19 cellular contexts compared by ENCODE assay signal in genomic region chr17:27991594-27991993, GRCh38. TPM values are rescaled to one million over a fixed set of nuclear protein-coding genes. Genes with fewer than 3 reads are reported as not detected.
DNase-seq lines count a peak whose midpoint lies in the region; FAIRE-seq and TF ChIP-seq lines count a peak whose summit lies in the region.
"Had no signal": no experiment of that assay in that cellular context is flagged by ENCODE, and none has a peak within 500 bp of the region (broad histone marks: within the 10 kb centered on the region; RNA-seq: fewer than 3 reads in every experiment).

No MANE protein-coding gene starts in this region.

- TF ChIP-seq CTCF in endothelial cell of umbilical vein (IDR thresholded peaks at IDR 0.05; ENCODE audit: extremely low read depth in 1 of 2, insufficient read depth in 1 of 2, low read depth in 1 of 2, low read length in 2 of 2): no peak

- no peak for FAIRE-seq in endothelial cell of umbilical vein (lab: Jason Lieb, UNC)
- FAIRE-seq: GM12878 had no signal

- H3K79me2 ChIP-seq in endothelial cell of umbilical vein (ENCODE audit: control insufficient read depth, insufficient read depth, low read length): no peaks in the 10 kb centered on the region

- no peaks in the 10 kb centered on the region for H4K20me1 ChIP-seq in endothelial cell of umbilical vein (replicated peaks; ENCODE audit: control insufficient read depth, extremely low read depth, insufficient read depth, low read length)
- H4K20me1 ChIP-seq: BLaER1 had no signal

- no peaks in the 10 kb centered on the region for H3K27me3 ChIP-seq in endothelial cell of umbilical vein (ENCODE audit: control insufficient read depth in 2 of 2, insufficient read depth in 2 of 2, low read length in 2 of 2)
- H3K27me3 ChIP-seq: BLaER1 had no signal

- dilution Hi-C loops in endothelial cell of umbilical vein (cut with MboI; ENCODE audit: extremely low pct_ligation_motif_present, low sequenced_read_pairs): no loop called here

- BruUV-seq in endothelial cell of umbilical vein (replicated peaks; lab: Mats Ljungman, UMichigan): no TSS peak

- no peaks in the 10 kb centered on the region for H3K4me1 Mint-ChIP-seq in activated T-helper 1 cell treated with anti-CD3 and anti-CD28 coated beads, Interleukin-12 subunit alpha, Interleukin-12 subunit beta, Interleukin-2, Interleukin-4 antibody, amounts not matched to agents 30 ng/mL and 10 ng/mL and 1 ng/mL, durations not matched to agents 14 hours and 24 hours and 36 hours (ENCODE audit: low read depth)
- H3K4me1 Mint-ChIP-seq: CD14-positive monocyte; CD4-positive, alpha-beta memory T cell had no signal

- no peak overlapping the region for H3K4me3 Mint-ChIP-seq in activated T-helper 1 cell treated with anti-CD3 and anti-CD28 coated beads, Interleukin-12 subunit alpha, Interleukin-12 subunit beta, Interleukin-2, Interleukin-4 antibody, amounts not matched to agents 30 ng/mL and 10 ng/mL and 1 ng/mL, durations not matched to agents 14 hours and 24 hours and 36 hours
- H3K4me3 Mint-ChIP-seq: CD14-positive monocyte; CD4-positive, alpha-beta memory T cell had no signal

- H3K4me1 ChIP-seq in endothelial cell of umbilical vein (ENCODE audit: control insufficient read depth, extremely low read depth, insufficient read depth, low read length): peaks cover 26% of the 10 kb centered on the region
- H3K4me1 ChIP-seq: BLaER1 had no signal

- no peak for TF ChIP-seq POLR2A in endothelial cell of umbilical vein (IDR thresholded peaks at IDR 0.05; ENCODE audit: low read depth, low read length)

- H3K36me3 ChIP-seq in endothelial cell of umbilical vein (ENCODE audit: control insufficient read depth in 2 of 2, extremely low read depth in 1 of 2, insufficient read depth in 2 of 2, low read length in 2 of 2): no peaks in the 10 kb centered on the region
- H3K36me3 ChIP-seq: BLaER1, HAP-1 had no signal

- H3K4me2 ChIP-seq in endothelial cell of umbilical vein (ENCODE audit: insufficient read depth, low read length): no peak overlapping the region
- H3K4me2 ChIP-seq: BLaER1 had no signal

- intact Hi-C loops in endothelial cell of umbilical vein (cut with micrococcal nuclease): no loop called here
- intact Hi-C loops in activated T-helper 1 cell treated with anti-CD3 and anti-CD28 coated beads, Interleukin-12 subunit alpha, Interleukin-12 subunit beta, Interleukin-2, Interleukin-4 antibody, amounts not matched to agents 30 ng/mL and 10 ng/mL and 1 ng/mL, durations not matched to agents 14 hours and 24 hours and 36 hours (cut with micrococcal nuclease): no loop called here

- no peak overlapping the region for H2AFZ ChIP-seq in endothelial cell of umbilical vein (ENCODE audit: low read depth, low read length)
- H2AFZ ChIP-seq: GM23248 had no signal

- DNase-seq in COLO829 (ENCODE audit: low spot score): peak; percentile 36
- peak; percentile 26 for DNase-seq in endothelial cell of umbilical vein (ENCODE audit: low read depth, low spot score)
- no peak for DNase-seq in substantia nigra (lab: John Stamatoyannopoulos, UW)
- DNase-seq in NCI-H446 (lab: John Stamatoyannopoulos, UW): no peak
- no peak for DNase-seq in NCI-H748 (lab: John Stamatoyannopoulos, UW; ENCODE audit: unreplicated experiment)
- no peak for DNase-seq in activated T-helper 1 cell treated with anti-CD3 and anti-CD28 coated beads, Interleukin-12 subunit alpha, Interleukin-12 subunit beta, Interleukin-2, Interleukin-4 antibody, amounts not matched to agents 30 ng/mL and 10 ng/mL and 1 ng/mL, durations not matched to agents 14 hours and 24 hours and 36 hours (ENCODE audit: low spot score)
- DNase-seq in NCI-H2196 (lab: John Stamatoyannopoulos, UW; ENCODE audit: unreplicated experiment): no peak
- DNase-seq: 8988T; CD4-positive, alpha-beta memory T cell; DMS 273 treated with DMSO at 0.1 percent for 48 hours; DMS53; DND-41; EL; GM23248 had no signal

- no peak overlapping the region for H3K27ac Mint-ChIP-seq in activated T-helper 1 cell treated with anti-CD3 and anti-CD28 coated beads, Interleukin-12 subunit alpha, Interleukin-12 subunit beta, Interleukin-2, Interleukin-4 antibody, amounts not matched to agents 30 ng/mL and 10 ng/mL and 1 ng/mL, durations not matched to agents 14 hours and 24 hours and 36 hours
- H3K27ac Mint-ChIP-seq: CD14-positive monocyte; CD4-positive, alpha-beta memory T cell had no signal

- no peaks in the 10 kb centered on the region for H3K36me3 Mint-ChIP-seq in activated T-helper 1 cell treated with anti-CD3 and anti-CD28 coated beads, Interleukin-12 subunit alpha, Interleukin-12 subunit beta, Interleukin-2, Interleukin-4 antibody, amounts not matched to agents 30 ng/mL and 10 ng/mL and 1 ng/mL, durations not matched to agents 14 hours and 24 hours and 36 hours (ENCODE audit: low read depth)
- H3K36me3 Mint-ChIP-seq: CD14-positive monocyte; CD4-positive, alpha-beta memory T cell had no signal

- POLR2A ChIA-PET in endothelial cell of umbilical vein (lab: Charles Lee): no interaction called here

- H3K9me3 ChIP-seq in endothelial cell of umbilical vein (replicated peaks; ENCODE audit: control insufficient read depth, insufficient read depth, low read length): no peaks in the 10 kb centered on the region
- H3K9me3 ChIP-seq: BLaER1, HAP-1 had no signal

- peaks cover 14% of the 10 kb centered on the region for H3K27me3 Mint-ChIP-seq in activated T-helper 1 cell treated with anti-CD3 and anti-CD28 coated beads, Interleukin-12 subunit alpha, Interleukin-12 subunit beta, Interleukin-2, Interleukin-4 antibody, amounts not matched to agents 30 ng/mL and 10 ng/mL and 1 ng/mL, durations not matched to agents 14 hours and 24 hours and 36 hours (ENCODE audit: insufficient read depth)

- no peaks in the 10 kb centered on the region for H3K9me3 Mint-ChIP-seq in activated T-helper 1 cell treated with anti-CD3 and anti-CD28 coated beads, Interleukin-12 subunit alpha, Interleukin-12 subunit beta, Interleukin-2, Interleukin-4 antibody, amounts not matched to agents 30 ng/mL and 10 ng/mL and 1 ng/mL, durations not matched to agents 14 hours and 24 hours and 36 hours

- H3K4me3 ChIP-seq in endothelial cell of umbilical vein (replicated peaks in 1 of 3; ENCODE audit: insufficient read depth in 1 of 3, low read depth in 1 of 3, low read length in 3 of 3): no peak overlapping the region
- H3K4me3 ChIP-seq: BLaER1, GM12878, GM23248, HAP-1 had no signal

- H3K27ac ChIP-seq in angular gyrus (ENCODE audit: low read depth, low read length) (peak overlapping the region; percentile 32), endothelial cell of umbilical vein (ENCODE audit: insufficient read depth, low read depth, low read length) (no peak overlapping the region), substantia nigra (ENCODE audit: low read depth, low read length, poor library complexity, severe bottlenecking) (peak overlapping the region; percentile 62)
- H3K27ac ChIP-seq: BLaER1, GM23248 had no signal

- CTCF ChIA-PET in endothelial cell of umbilical vein (lab: Charles Lee): no interaction called here

- H3K9ac ChIP-seq in endothelial cell of umbilical vein (replicated peaks; ENCODE audit: extremely low read depth, insufficient read depth, low read length): no peak overlapping the region
- H3K9ac ChIP-seq: BLaER1, GM23248 had no signal

- no peaks in the 10 kb centered on the region for H3K9me1 ChIP-seq in endothelial cell of umbilical vein (replicated peaks; ENCODE audit: control insufficient read depth, extremely low read depth, insufficient read depth, low read length)

TF ChIP-seq in endothelial cell of umbilical vein, 7 proteins besides CTCF, POLR2A, EP300 and RAD21:
- TF ChIP-seq JUN (IDR thresholded peaks at IDR 0.05; ENCODE audit: borderline replicate concordance, insufficient read depth, insufficient read length, low read depth) (peak; percentile 53), POLR2AphosphoS5 (IDR thresholded peaks at IDR 0.05; ENCODE audit: insufficient read depth, low read depth, low read length) (no peak)
TF ChIP-seq in endothelial cell of umbilical vein: peak in this region for 1.

RNA-seq across cellular contexts. Expression of gene NLK, which starts 50.9 kb away (rescaled TPM):
- 32.6 and 34.2 TPM in 2 replicates for total RNA-seq in endothelial cell of umbilical vein
- polyA plus RNA-seq in endothelial cell of umbilical vein: 21.8 and 23.8 TPM in 2 replicates
- 15.3 and 20.3 TPM in 2 replicates for polyA plus RNA-seq in endothelial cell of umbilical vein (2011; cell fraction: cytosol; rRNA removed)
- polyA plus RNA-seq in endothelial cell of umbilical vein (2011; cell fraction: nucleus; rRNA removed): 33.3 and 45.7 TPM in 2 replicates
- polyA plus RNA-seq in endothelial cell of umbilical vein (2012): 15.0 and 15.5 TPM in 2 replicates
- polyA minus RNA-seq in endothelial cell of umbilical vein: 93.4 and 121 TPM in 2 replicates
- polyA minus RNA-seq in endothelial cell of umbilical vein (2011; cell fraction: cytosol; rRNA and poly(A)+ RNA removed): 13.2 TPM
- polyA minus RNA-seq in endothelial cell of umbilical vein (2011; cell fraction: nucleus; rRNA and poly(A)+ RNA removed): 174 and 190 TPM in 2 replicates
- total RNA-seq in activated T-helper 1 cell treated with anti-CD3 and anti-CD28 coated beads, Interleukin-12 subunit alpha, Interleukin-12 subunit beta, Interleukin-2, Interleukin-4 antibody, amounts not matched to agents 30 ng/mL and 10 ng/mL and 1 ng/mL, durations not matched to agents 14 hours and 24 hours and 36 hours: 13.6 and 15.5 TPM in 2 replicates

Comparison
In these comparisons a context has a peak if more than half of its experiments do, and no peak if none do; other contexts are left out.
1. DNase-seq: peak in COLO829 (single experiment) and endothelial cell of umbilical vein (single experiment); none in substantia nigra (0 of 49), NCI-H446 (0 of 2), NCI-H748 (single experiment), activated T-helper 1 cell treated with anti-CD3 and anti-CD28 coated beads, Interleukin-12 subunit alpha, Interleukin-12 subunit beta, Interleukin-2, Interleukin-4 antibody, amounts not matched to agents 30 ng/mL and 10 ng/mL and 1 ng/mL, durations not matched to agents 14 hours and 24 hours and 36 hours (single experiment) and NCI-H2196 (single experiment).